ENCODE assay signal across 15 cellular contexts in genomic region chr18:56919190-56919589, GRCh38.
DNase-seq lines count a peak whose midpoint lies in the region; ATAC-seq and TF ChIP-seq lines count a peak whose summit lies in the region.
"Had no signal": no experiment of that assay in that cellular context is flagged by ENCODE, and none has a peak within 500 bp of the region (broad histone marks: within the 10 kb centered on the region; RNA-seq: fewer than 3 reads in every experiment).

No MANE protein-coding gene starts in this region.

- TF ChIP-seq CTCF in fibroblast of pulmonary artery (IDR thresholded peaks at IDR 0.05; ENCODE audit: low read length, missing control alignments), result no peak
- no peak for TF ChIP-seq CTCF in neural crest cell (conservative IDR thresholded peaks at IDR 0.05)

- H3K4me3 Mint-ChIP-seq in neural crest cell, result no peak overlapping the region
- H3K4me3 Mint-ChIP-seq: HFFc6 had no signal

- DNase-seq in DMS153 (lab: John Stamatoyannopoulos, UW), result peak; percentile 12
- no peak for DNase-seq in DMS153 treated with DMSO at 0.1 percent for 48 hours (lab: John Stamatoyannopoulos, UW; ENCODE audit: unreplicated experiment)
- DNase-seq in NCI-H69 (lab: John Stamatoyannopoulos, UW), result peak; percentile 93
- peak; percentile 56 for DNase-seq in fibroblast of pulmonary artery (ENCODE audit: low read depth)
- DNase-seq in neural crest cell (ENCODE audit: low read depth, low spot score), result no peak
- DNase-seq in activated CD4-positive, alpha-beta T cell treated with anti-CD3 and anti-CD28 coated beads for 4 hours, result no peak
- DNase-seq: HFFc6, Kasumi-1, NCI-H187 treated with DMSO at 0.1 percent for 48 hours, NCI-H2171 treated with DMSO at 0.1 percent for 48 hours, NCI-H510A had no signal

- H3K27me3 Mint-ChIP-seq in neural crest cell (ENCODE audit: low read depth), result no peaks in the 10 kb centered on the region

- ATAC-seq in HG02798 (IDR thresholded peaks at IDR 0.05; ENCODE audit: poor library complexity, unreplicated experiment) (no peak), GM21423 (IDR thresholded peaks at IDR 0.05; ENCODE audit: unreplicated experiment) (no peak)

- H3K36me3 Mint-ChIP-seq in neural crest cell (ENCODE audit: low read depth), result no peaks in the 10 kb centered on the region

- H3K4me1 Mint-ChIP-seq in neural crest cell, result peaks cover 26% of the 10 kb centered on the region

- no peak overlapping the region for H3K4me3 ChIP-seq in fibroblast of pulmonary artery (replicated peaks; ENCODE audit: low read depth, low read length)
- H3K4me3 ChIP-seq: BLaER1, SJSA1 had no signal

- no peaks in the 10 kb centered on the region for H3K9me3 Mint-ChIP-seq in neural crest cell
- H3K9me3 Mint-ChIP-seq: HFFc6 had no signal

- peak overlapping the region; percentile 31 for H3K27ac Mint-ChIP-seq in neural crest cell (ENCODE audit: unreplicated experiment)
- H3K27ac Mint-ChIP-seq: HFFc6 had no signal

Comparison
In these comparisons a context has a peak if more than half of its experiments do, and no peak if none do; other contexts are left out.
1. DNase-seq: peak in DMS153 (single experiment), NCI-H69 (single experiment) and fibroblast of pulmonary artery (single experiment); none in DMS153 treated with DMSO at 0.1 percent for 48 hours (single experiment), neural crest cell (single experiment) and activated CD4-positive, alpha-beta T cell treated with anti-CD3 and anti-CD28 coated beads for 4 hours (0 of 2).